In the genomic region with DNA sequence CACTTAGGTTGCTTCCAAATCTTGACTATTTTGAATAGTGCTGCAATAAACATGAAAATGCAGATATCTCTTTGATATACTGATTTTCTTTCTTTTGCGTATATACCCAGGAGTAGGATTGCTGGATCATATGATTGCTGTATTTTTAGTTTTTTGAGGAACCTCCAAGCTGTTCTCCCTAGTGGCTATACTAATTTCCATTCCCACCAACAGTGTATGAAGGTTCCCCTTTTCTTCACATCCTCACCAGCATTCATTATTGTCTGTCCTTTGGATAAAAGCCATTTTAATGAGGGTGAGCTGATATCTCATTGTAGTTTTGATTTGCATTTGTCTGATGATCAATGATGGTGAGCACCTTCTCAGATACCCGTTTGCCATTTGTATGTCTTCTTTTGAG, we compare ENCODE assay signal across 25 cellular contexts. TPM values are rescaled to one million over a fixed set of nuclear protein-coding genes. Genes with fewer than 3 reads are reported as not detected.
"Had no signal": no experiment of that assay in that cellular context is flagged by ENCODE, and none has a peak within 500 bp of the region (broad histone marks: within the 10 kb centered on the region; RNA-seq: fewer than 3 reads in every experiment).

No MANE protein-coding gene starts in this region.

- ATAC-seq: foreskin keratinocyte; left cardiac atrium; left ventricle myocardium superior; naive thymus-derived CD4-positive, alpha-beta T cell; sciatic nerve; stimulated activated memory B cell treated with anti-CD40 and anti-IgM and Interleukin-4, amounts not matched to agents 10 μg/mL and 1 μg/mL and 100 μg/mL, for 72 hours had no signal

- H3K27ac Mint-ChIP-seq: nephron progenitor cell; stimulated activated memory B cell treated with anti-CD40 and anti-IgM and Interleukin-4, amounts not matched to agents 10 μg/mL and 1 μg/mL and 100 μg/mL, for 72 hours; stimulated activated naive CD8-positive, alpha-beta T cell treated with anti-CD3 and anti-CD28 coated beads, Interleukin-15, Interleukin-2, amounts not matched to agents 100 ng/mL and 50 ng/mL, for 24 hours had no signal

- H3K4me3 Mint-ChIP-seq: naive thymus-derived CD4-positive, alpha-beta T cell; nephron progenitor cell; stimulated activated memory B cell treated with anti-CD40 and anti-IgM and Interleukin-4, amounts not matched to agents 10 μg/mL and 1 μg/mL and 100 μg/mL, for 72 hours; stimulated activated naive CD8-positive, alpha-beta T cell treated with anti-CD3 and anti-CD28 coated beads, Interleukin-15, Interleukin-2, amounts not matched to agents 100 ng/mL and 50 ng/mL, for 24 hours had no signal

- H3K27me3 ChIP-seq: hepatocyte, neutrophil, spleen, tibial artery, upper lobe of left lung, uterus had no signal

- H3K27ac ChIP-seq: foreskin keratinocyte, hepatocyte, neutrophil, spleen, tibial artery, upper lobe of left lung, uterus had no signal

- DNase-seq: dermis blood vessel endothelial cell; erythroblast; foreskin keratinocyte; head of caudate nucleus; kidney; left cardiac atrium; left ventricle myocardium superior; naive thymus-derived CD4-positive, alpha-beta T cell; nephron progenitor cell; posterior cingulate gyrus; spleen; stimulated activated CD4-positive, alpha-beta T cell treated with anti-CD3 and anti-CD28 coated beads, Interleukin-15, amount 100 ng/mL, for 24 hours; stimulated activated CD4-positive, alpha-beta T cell treated with anti-CD3 and anti-CD28 coated beads, Interleukin-1b, Interleukin-23, amount 100 ng/mL, for 48 hours; stimulated activated CD4-positive, alpha-beta T cell treated with anti-CD3 and anti-CD28 coated beads, Interleukin-4, amount 100 ng/mL, for 24 hours; tibial artery; upper lobe of left lung; uterus had no signal

- H3K4me3 ChIP-seq: hepatocyte, lung, spleen, tibial artery, upper lobe of left lung, uterus had no signal

- H3K36me3 ChIP-seq: neutrophil, spleen, tibial artery, upper lobe of left lung, uterus had no signal

- H3K4me1 ChIP-seq: foreskin keratinocyte, tibial artery, upper lobe of left lung, uterus had no signal

- H3K27me3 Mint-ChIP-seq: stimulated activated memory B cell treated with anti-CD40 and anti-IgM and Interleukin-4, amounts not matched to agents 10 μg/mL and 1 μg/mL and 100 μg/mL, for 72 hours; stimulated activated naive CD8-positive, alpha-beta T cell treated with anti-CD3 and anti-CD28 coated beads, Interleukin-15, Interleukin-2, amounts not matched to agents 100 ng/mL and 50 ng/mL, for 24 hours had no signal

- H3K9me3 ChIP-seq: neutrophil, upper lobe of left lung, uterus had no signal

RNA-seq across cellular contexts. Expression of gene PATL2, which starts 12.5 kb away (rescaled TPM):
- total RNA-seq: endothelial cell of umbilical vein, temporal lobe had no signal
